22 cellular contexts compared by ENCODE assay signal in the genomic region with DNA sequence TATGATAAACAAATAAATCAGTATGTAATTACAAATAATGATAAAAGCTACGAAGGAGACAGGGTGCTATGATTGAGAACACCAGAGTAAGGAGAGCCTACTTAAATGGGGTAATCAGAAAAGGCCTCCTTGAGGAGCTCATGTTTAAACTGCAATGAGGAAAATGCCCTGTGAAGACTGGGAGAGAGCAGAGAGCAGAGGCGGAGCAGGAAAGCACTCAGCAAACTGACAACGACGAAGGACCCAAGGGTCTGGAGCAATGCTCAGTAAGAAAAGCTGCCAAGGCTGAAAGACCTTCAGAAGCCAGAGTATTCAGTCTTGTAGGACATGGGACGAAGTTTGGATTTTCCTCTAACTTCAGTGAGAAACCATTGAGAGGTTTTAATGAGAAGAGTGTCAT.
"Had no signal": no experiment of that assay in that cellular context is flagged by ENCODE, and none has a peak within 500 bp of the region (broad histone marks: within the 10 kb centered on the region; RNA-seq: fewer than 3 reads in every experiment).

No MANE protein-coding gene starts in this region.

- H3K27me3 Mint-ChIP-seq: naive B cell; progenitor cell of endocrine pancreas; stimulated activated naive CD8-positive, alpha-beta T cell treated with anti-CD3 and anti-CD28 coated beads, Interleukin-15, Interleukin-2, amounts not matched to agents 100 ng/mL and 50 ng/mL, for 24 hours had no signal

- H3K36me3 Mint-ChIP-seq: immature natural killer cell; mesothelial cell of epicardium; naive B cell; natural killer cell; stimulated activated effector memory CD8-positive, alpha-beta T cell treated with anti-CD3 and anti-CD28 coated beads, Interleukin-12 subunit alpha, Interleukin-12 subunit beta, amount 100 ng/mL, for 72 hours had no signal

- H3K9me3 ChIP-seq: ovary, spleen, suprapubic skin, thoracic aorta, tibial artery, upper lobe of right lung had no signal

- H3K36me3 ChIP-seq: ovary, spleen, suprapubic skin, thoracic aorta, tibial artery, upper lobe of right lung had no signal

- DNase-seq: hypothalamus; immature natural killer cell; kidney; mesendoderm; naive B cell; natural killer cell; nephron progenitor cell; ovary; spleen; stimulated activated CD4-positive, alpha-beta T cell treated with anti-CD3 and anti-CD28 coated beads, Interleukin-4, amount 100 ng/mL, for 24 hours; stimulated activated naive CD4-positive, alpha-beta T cell; tibial artery; trophoblast cell; upper lobe of right lung had no signal

- H3K27ac ChIP-seq: ovary, skin epidermis, spleen, suprapubic skin, thoracic aorta, tibial artery, upper lobe of right lung had no signal

- H3K9me3 Mint-ChIP-seq: mesothelial cell of epicardium; natural killer cell; nephron progenitor cell; stimulated activated effector memory CD8-positive, alpha-beta T cell treated with anti-CD3 and anti-CD28 coated beads, Interleukin-12 subunit alpha, Interleukin-12 subunit beta, amount 100 ng/mL, for 72 hours; stimulated activated naive CD8-positive, alpha-beta T cell treated with anti-CD3 and anti-CD28 coated beads, Interleukin-15, Interleukin-2, amounts not matched to agents 100 ng/mL and 50 ng/mL, for 24 hours had no signal

- H3K27ac Mint-ChIP-seq: immature natural killer cell; mesothelial cell of epicardium; naive B cell; natural killer cell; nephron progenitor cell; progenitor cell of endocrine pancreas; stimulated activated effector memory CD8-positive, alpha-beta T cell treated with anti-CD3 and anti-CD28 coated beads, Interleukin-12 subunit alpha, Interleukin-12 subunit beta, amount 100 ng/mL, for 72 hours; stimulated activated naive CD8-positive, alpha-beta T cell treated with anti-CD3 and anti-CD28 coated beads, Interleukin-15, Interleukin-2, amounts not matched to agents 100 ng/mL and 50 ng/mL, for 24 hours had no signal

- H3K27me3 ChIP-seq: ovary, spleen, suprapubic skin, tibial artery, upper lobe of right lung had no signal

- H3K4me1 Mint-ChIP-seq: immature natural killer cell; mesothelial cell of epicardium; naive B cell; natural killer cell; nephron progenitor cell; stimulated activated effector memory CD8-positive, alpha-beta T cell treated with anti-CD3 and anti-CD28 coated beads, Interleukin-12 subunit alpha, Interleukin-12 subunit beta, amount 100 ng/mL, for 72 hours had no signal

- H3K4me3 ChIP-seq: lung, ovary, skin epidermis, spleen, suprapubic skin, thoracic aorta, tibial artery, upper lobe of right lung had no signal

- H3K4me3 Mint-ChIP-seq: immature natural killer cell; mesothelial cell of epicardium; naive B cell; natural killer cell; nephron progenitor cell; stimulated activated effector memory CD8-positive, alpha-beta T cell treated with anti-CD3 and anti-CD28 coated beads, Interleukin-12 subunit alpha, Interleukin-12 subunit beta, amount 100 ng/mL, for 72 hours; stimulated activated naive CD8-positive, alpha-beta T cell treated with anti-CD3 and anti-CD28 coated beads, Interleukin-15, Interleukin-2, amounts not matched to agents 100 ng/mL and 50 ng/mL, for 24 hours had no signal

- H3K4me1 ChIP-seq: spleen, suprapubic skin, tibial artery, upper lobe of right lung had no signal

- ATAC-seq: natural killer cell; stimulated activated effector memory CD8-positive, alpha-beta T cell treated with anti-CD3 and anti-CD28 coated beads, Interleukin-12 subunit alpha, Interleukin-12 subunit beta, amount 100 ng/mL, for 72 hours; upper lobe of right lung had no signal
